24 cellular contexts compared by ENCODE assay signal in genomic region chr11:83663446-83663845, GRCh38.
DNase-seq lines count a peak whose midpoint lies in the region; ATAC-seq, FAIRE-seq and TF ChIP-seq lines count a peak whose summit lies in the region.
"Had no signal": no experiment of that assay in that cellular context is flagged by ENCODE, and none has a peak within 500 bp of the region (broad histone marks: within the 10 kb centered on the region; RNA-seq: fewer than 3 reads in every experiment).

No MANE protein-coding gene starts in this region.

- H3K9ac ChIP-seq in SK-N-SH (no peak overlapping the region), astrocyte (ENCODE audit: low read length) (no peak overlapping the region)
- H3K9ac ChIP-seq: BLaER1 had no signal

- no peaks in the 10 kb centered on the region for H3K9me3 Mint-ChIP-seq in astrocyte (ENCODE audit: unreplicated experiment)
- H3K9me3 Mint-ChIP-seq in activated CD4-positive, alpha-beta T cell treated with anti-CD3 and anti-CD28 coated beads, Interleukin-2, amount 10 ng/mL, durations not matched to agents 7 days and 5 days, result no peaks in the 10 kb centered on the region
- H3K9me3 Mint-ChIP-seq: CD8-positive, alpha-beta T cell; IgD-negative memory B cell had no signal

- DNase-seq in SK-N-SH (no peak), astrocyte (ENCODE audit: low read depth) (peak; percentile 62), fibroblast of mammary gland (ENCODE audit: low read depth) (peak; percentile 22), NCI-H510A treated with DMSO at 0.1 percent for 48 hours (lab: John Stamatoyannopoulos, UW) (no peak), osteoblast (ENCODE audit: insufficient read length, low spot score, missing footprints) (no peak)
- no peak for DNase-seq in activated effector memory CD4-positive, alpha-beta T cell treated with Interleukin-2 at 50 U/mL for 16 hours
- DNase-seq in activated CD4-positive, alpha-beta T cell treated with anti-CD3 and anti-CD28 coated beads, Interleukin-2, amount 10 ng/mL, durations not matched to agents 7 days and 5 days, result no peak
- DNase-seq: 8988T; CD8-positive, alpha-beta T cell; DND-41; Kasumi-1; MM.1S; NCI-H1092 treated with DMSO at 0.1 percent for 48 hours; NCI-H1694; NCI-H226; OCI-M1; SIG-M5 had no signal

- no peak for TF ChIP-seq RAD21 in SK-N-SH (IDR thresholded peaks at IDR 0.05; ENCODE audit: low read length)

- POLR2A ChIA-PET in SK-N-SH (lab: Yijun Ruan, JAX), result no interaction called here
- POLR2A ChIA-PET in activated CD4-positive, alpha-beta T cell treated with anti-CD3 and anti-CD28 coated beads, Interleukin-2, amount 10 ng/mL, durations not matched to agents 7 days and 5 days (lab: Charles Lee), result no interaction called here

- H3F3A ChIP-seq in SK-N-SH (replicated peaks; ENCODE audit: insufficient read depth), result no peaks in the 10 kb centered on the region

- FAIRE-seq in astrocyte (lab: Jason Lieb, UNC), result no peak
- FAIRE-seq: G401.6, GM12878, GM18507, H1 had no signal

- H3K36me3 ChIP-seq in SK-N-SH (replicated peaks in 1 of 2; ENCODE audit: control insufficient read depth in 1 of 2, insufficient read depth in 2 of 2, low read length in 1 of 2) (no peaks in the 10 kb centered on the region), astrocyte (ENCODE audit: insufficient read depth, low read length) (no peaks in the 10 kb centered on the region), osteoblast (ENCODE audit: insufficient read depth, low read length) (no peaks in the 10 kb centered on the region)
- H3K36me3 ChIP-seq: BLaER1 had no signal

- H3K27me3 Mint-ChIP-seq in astrocyte (ENCODE audit: low read depth, unreplicated experiment), result no peaks in the 10 kb centered on the region
- H3K27me3 Mint-ChIP-seq in activated CD4-positive, alpha-beta T cell treated with anti-CD3 and anti-CD28 coated beads, Interleukin-2, amount 10 ng/mL, durations not matched to agents 7 days and 5 days, result no peaks in the 10 kb centered on the region

- no peak for TF ChIP-seq EP300 in SK-N-SH (IDR thresholded peaks at IDR 0.05; ENCODE audit: borderline replicate concordance in 1 of 2, low read depth in 1 of 2, low read length in 1 of 2)

- no peak overlapping the region for H3K4me3 Mint-ChIP-seq in astrocyte (ENCODE audit: unreplicated experiment)
- no peak overlapping the region for H3K4me3 Mint-ChIP-seq in activated CD4-positive, alpha-beta T cell treated with anti-CD3 and anti-CD28 coated beads, Interleukin-2, amount 10 ng/mL, durations not matched to agents 7 days and 5 days
- H3K4me3 Mint-ChIP-seq: CD8-positive, alpha-beta T cell; IgD-negative memory B cell had no signal

- H3K4me2 ChIP-seq in SK-N-SH, result no peak overlapping the region
- peak overlapping the region; percentile 31 for H3K4me2 ChIP-seq in astrocyte (ENCODE audit: low read length)
- no peak overlapping the region for H3K4me2 ChIP-seq in osteoblast (ENCODE audit: insufficient read depth, low read length)
- H3K4me2 ChIP-seq: BLaER1 had no signal

- no peaks in the 10 kb centered on the region for H3K79me2 ChIP-seq in SK-N-SH (ENCODE audit: insufficient read depth)
- no peaks in the 10 kb centered on the region for H3K79me2 ChIP-seq in astrocyte (ENCODE audit: insufficient read depth, low read length)
- no peaks in the 10 kb centered on the region for H3K79me2 ChIP-seq in osteoblast (ENCODE audit: insufficient read depth, low read length)

- H3K4me3 ChIP-seq in SK-N-SH (ENCODE audit: low read depth in 2 of 2, low read length in 1 of 2) (no peak overlapping the region), astrocyte (ENCODE audit: insufficient read depth, low read depth, low read length) (no peak overlapping the region), fibroblast of mammary gland (ENCODE audit: control insufficient read depth, low read depth, low read length) (no peak overlapping the region), osteoblast (ENCODE audit: insufficient read depth, low read length) (no peak overlapping the region)
- H3K4me3 ChIP-seq: BLaER1, GM12878 had no signal

- H4K20me1 ChIP-seq in SK-N-SH (ENCODE audit: insufficient read depth) (no peaks in the 10 kb centered on the region), astrocyte (ENCODE audit: insufficient read depth, low read length) (no peaks in the 10 kb centered on the region), osteoblast (ENCODE audit: insufficient read depth, low read length) (no peaks in the 10 kb centered on the region)
- H4K20me1 ChIP-seq: BLaER1 had no signal

- no peak overlapping the region for H3K27ac ChIP-seq in SK-N-SH (ENCODE audit: low read depth in 2 of 2, low read length in 1 of 2)
- no peak overlapping the region for H3K27ac ChIP-seq in astrocyte (ENCODE audit: low read depth, low read length)
- H3K27ac ChIP-seq in osteoblast (ENCODE audit: low read depth, low read length), result no peak overlapping the region
- H3K27ac ChIP-seq: BLaER1 had no signal

- no peaks in the 10 kb centered on the region for H3K9me2 ChIP-seq in SK-N-SH

- no peak for ATAC-seq in SK-N-SH treated with all-trans-retinoic acid at 6 μM for 48 hours
- ATAC-seq: CD8-positive, alpha-beta T cell; GM12878 had no signal

- H3K27me3 ChIP-seq in SK-N-SH (ENCODE audit: insufficient read depth) (no peaks in the 10 kb centered on the region), astrocyte (ENCODE audit: insufficient read depth, low read length) (no peaks in the 10 kb centered on the region), osteoblast (ENCODE audit: insufficient read depth, low read length) (no peaks in the 10 kb centered on the region)
- H3K27me3 ChIP-seq: BLaER1 had no signal

- TF ChIP-seq CTCF in SK-N-SH (IDR thresholded peaks at IDR 0.05) (no peak), astrocyte (IDR thresholded peaks at IDR 0.05; ENCODE audit: insufficient read depth, low read depth, low read length) (no peak), fibroblast of mammary gland (conservative IDR thresholded peaks at IDR 0.05; ENCODE audit: control insufficient read depth, insufficient read depth, low read depth, low read length) (no peak), osteoblast (IDR thresholded peaks at IDR 0.05; ENCODE audit: extremely low read depth, low read depth, low read length) (no peak)

- H3K4me1 ChIP-seq in SK-N-SH (ENCODE audit: control insufficient read depth in 1 of 2, insufficient read depth in 2 of 2, low read depth in 1 of 2, low read length in 1 of 2), result peaks cover 0 to 22% of the 10 kb centered on the region in 2 experiments; a peak in 1 of 4 replicates
- peaks cover 17% of the 10 kb centered on the region for H3K4me1 ChIP-seq in astrocyte (ENCODE audit: insufficient read depth, low read length)
- H3K4me1 ChIP-seq in osteoblast (ENCODE audit: insufficient read depth, low read length), result no peaks in the 10 kb centered on the region
- H3K4me1 ChIP-seq: BLaER1 had no signal

- 55% methylated on average over 3 of the region's 3 CpGs for WGBS in SK-N-SH (ENCODE audit: low lambda C conversion rate)

- no peaks in the 10 kb centered on the region for H3K36me3 Mint-ChIP-seq in astrocyte (ENCODE audit: low read depth, unreplicated experiment)
- no peaks in the 10 kb centered on the region for H3K36me3 Mint-ChIP-seq in activated CD4-positive, alpha-beta T cell treated with anti-CD3 and anti-CD28 coated beads, Interleukin-2, amount 10 ng/mL, durations not matched to agents 7 days and 5 days (ENCODE audit: low read depth)
- H3K36me3 Mint-ChIP-seq: CD8-positive, alpha-beta T cell had no signal

- H2AFZ ChIP-seq in SK-N-SH (ENCODE audit: low read depth) (no peak overlapping the region), astrocyte (ENCODE audit: low read depth, low read length) (peak overlapping the region; percentile 37), osteoblast (ENCODE audit: low read length) (no peak overlapping the region)

- H3K27ac Mint-ChIP-seq in astrocyte (ENCODE audit: unreplicated experiment), result no peak overlapping the region
- no peak overlapping the region for H3K27ac Mint-ChIP-seq in activated CD4-positive, alpha-beta T cell treated with anti-CD3 and anti-CD28 coated beads, Interleukin-2, amount 10 ng/mL, durations not matched to agents 7 days and 5 days
- H3K27ac Mint-ChIP-seq: CD8-positive, alpha-beta T cell; IgD-negative memory B cell had no signal

- peaks cover 37% of the 10 kb centered on the region for H3K4me1 Mint-ChIP-seq in astrocyte (ENCODE audit: low read depth, unreplicated experiment)
- H3K4me1 Mint-ChIP-seq in activated CD4-positive, alpha-beta T cell treated with anti-CD3 and anti-CD28 coated beads, Interleukin-2, amount 10 ng/mL, durations not matched to agents 7 days and 5 days, result no peaks in the 10 kb centered on the region
- H3K4me1 Mint-ChIP-seq: IgD-negative memory B cell had no signal

- CTCF ChIA-PET in SK-N-SH (lab: Yijun Ruan, JAX), result interaction anchor here (1.2 kb wide), 1 partner anchor 13 kb away, joined by 3 read pairs; no protein-coding TSS in a partner anchor
- CTCF ChIA-PET in activated CD4-positive, alpha-beta T cell treated with anti-CD3 and anti-CD28 coated beads, Interleukin-2, amount 10 ng/mL, durations not matched to agents 7 days and 5 days (lab: Charles Lee), result no interaction called here

- H3K9me3 ChIP-seq in SK-N-SH, result no peaks in the 10 kb centered on the region
- H3K9me3 ChIP-seq in astrocyte (ENCODE audit: insufficient read depth, low read depth, low read length), result no peaks in the 10 kb centered on the region
- no peaks in the 10 kb centered on the region for H3K9me3 ChIP-seq in osteoblast (ENCODE audit: low read depth, low read length)
- H3K9me3 ChIP-seq: BLaER1 had no signal

TF ChIP-seq in SK-N-SH treated with all-trans-retinoic acid at 6 μM for 48 hours, 23 proteins besides CTCF, POLR2A, EP300 and RAD21 (continues in another document):
- TF ChIP-seq ISL1 (CRISPR knock-in tag; IDR thresholded peaks at IDR 0.05), result peak; percentile 33; the same call in 1 of the 2 replicates

TF ChIP-seq in SK-N-SH, 30 proteins besides CTCF, POLR2A, EP300 and RAD21 (continues in another document):
- TF ChIP-seq FOXM1 (IDR thresholded peaks at IDR 0.05; ENCODE audit: low read depth) (no peak), MXI1 (IDR thresholded peaks at IDR 0.05; ENCODE audit: low read depth, low read length) (no peak), FOSL2 (IDR thresholded peaks at IDR 0.05; ENCODE audit: borderline replicate concordance, low read depth) (no peak)

Comparison
In these comparisons a context has a peak if more than half of its experiments do, and no peak if none do; other contexts are left out.
1. DNase-seq: peak in astrocyte (single experiment) and fibroblast of mammary gland (single experiment); none in SK-N-SH (single experiment), activated effector memory CD4-positive, alpha-beta T cell treated with Interleukin-2 at 50 U/mL for 16 hours (single experiment), NCI-H510A treated with DMSO at 0.1 percent for 48 hours (single experiment), osteoblast (single experiment) and activated CD4-positive, alpha-beta T cell treated with anti-CD3 and anti-CD28 coated beads, Interleukin-2, amount 10 ng/mL, durations not matched to agents 7 days and 5 days (single experiment).